1 cellular context compared by ENCODE assay signal in genomic region chr6:149032599-149033405, GRCh38.
TF ChIP-seq lines count a peak whose summit lies in the region.

No MANE protein-coding gene starts in this region.

TF ChIP-seq in HepG2, 621 proteins besides CTCF, POLR2A, EP300 and RAD21 (continued from another document):
- peak; percentile 52 for TF ChIP-seq TFDP2 (CRISPR knock-in tag; IDR thresholded peaks at IDR 0.05)
